In the genomic region with DNA sequence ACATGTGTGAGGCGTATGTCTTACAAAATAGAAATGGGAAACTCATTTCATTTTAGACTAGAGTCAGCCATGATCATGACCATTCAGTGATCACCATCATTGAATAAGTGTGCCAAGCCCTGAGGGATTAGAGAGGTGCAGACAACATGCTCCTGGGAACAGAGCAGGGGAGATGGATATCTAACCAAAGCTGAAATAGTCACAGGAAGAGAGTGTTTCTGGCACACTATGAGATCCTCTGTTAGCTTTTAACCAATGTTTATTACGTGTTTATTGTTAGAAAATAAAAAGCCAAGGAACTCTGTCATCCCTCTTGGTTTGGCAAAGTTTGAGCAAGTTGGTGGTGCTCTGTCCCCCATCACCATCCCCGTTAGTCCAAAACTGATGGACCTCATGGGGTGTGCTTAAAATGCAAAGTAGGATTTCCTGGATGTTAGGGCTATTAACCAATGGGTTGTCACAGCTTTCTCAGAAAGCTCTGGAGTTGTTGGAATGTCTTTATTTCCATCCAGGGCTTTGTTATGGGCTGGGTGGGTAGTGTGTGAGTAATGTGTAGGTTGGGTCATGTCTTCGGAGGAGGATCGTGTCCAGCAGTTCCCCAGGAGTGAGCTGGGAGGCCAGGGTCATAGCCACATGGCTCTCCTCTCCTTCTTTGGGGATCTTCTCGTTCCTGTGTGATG, we compare ENCODE assay signal across 25 cellular contexts. TPM values are rescaled to one million over a fixed set of nuclear protein-coding genes. Genes with fewer than 3 reads are reported as not detected.
"Had no signal": no experiment of that assay in that cellular context is flagged by ENCODE, and none has a peak within 500 bp of the region (broad histone marks: within the 10 kb centered on the region; RNA-seq: fewer than 3 reads in every experiment).

No MANE protein-coding gene starts in this region.

- H3K4me3 Mint-ChIP-seq: activated T-cell treated with anti-CD3 and anti-CD28 coated beads, Interleukin-2, amount 50 U/mL, for 72 hours; central memory CD8-positive, alpha-beta T cell; nephron had no signal

- H2AFZ ChIP-seq: hepatocyte had no signal

- H3K4me2 ChIP-seq: hepatocyte had no signal

- ATAC-seq: activated CD4-positive, CD25-positive, alpha-beta regulatory T cell treated with anti-CD3 and anti-CD28 coated beads, Interleukin-2, amount 50 U/mL, for 24 hours; activated naive CD4-positive, alpha-beta T cell treated with anti-CD3 and anti-CD28 coated beads, Interleukin-2, amount 50 U/mL, for 72 hours; activated T-cell treated with anti-CD3 and anti-CD28 coated beads, Interleukin-2, amount 50 U/mL, for 72 hours; gastrocnemius medialis; left ventricle myocardium superior; sciatic nerve; stimulated activated naive CD8-positive, alpha-beta T cell treated with anti-CD3 and anti-CD28 coated beads, Interleukin-15, Interleukin-2, amounts not matched to agents 100 U/mL and 50 U/mL, for 24 hours had no signal

- H3K79me2 ChIP-seq: hepatocyte had no signal

- H3K4me1 Mint-ChIP-seq: central memory CD8-positive, alpha-beta T cell; nephron had no signal

- H3K4me3 ChIP-seq: gastrocnemius medialis, hepatocyte, ovary, skin epidermis, testis, transverse colon had no signal

- H3K27me3 Mint-ChIP-seq: central memory CD8-positive, alpha-beta T cell; progenitor cell of endocrine pancreas had no signal

- H3K36me3 ChIP-seq: gastrocnemius medialis, ovary, transverse colon had no signal

- H3K9me3 Mint-ChIP-seq: activated T-cell treated with anti-CD3 and anti-CD28 coated beads, Interleukin-2, amount 50 U/mL, for 72 hours; central memory CD8-positive, alpha-beta T cell had no signal

- H3K4me1 ChIP-seq: gastrocnemius medialis, testis had no signal

- H3K27me3 ChIP-seq: gastrocnemius medialis, hepatocyte, ovary, testis, transverse colon had no signal

- H3K27ac ChIP-seq: epithelial cell of prostate, gastrocnemius medialis, hepatocyte, ovary, skin epidermis, testis, transverse colon had no signal

- H3K27ac Mint-ChIP-seq: activated T-cell treated with anti-CD3 and anti-CD28 coated beads, Interleukin-2, amount 50 U/mL, for 72 hours; nephron; progenitor cell of endocrine pancreas had no signal

- H3K9me3 ChIP-seq: gastrocnemius medialis, ovary, testis, transverse colon had no signal

- DNase-seq: activated effector memory CD4-positive, alpha-beta T cell treated with Interleukin-2 at 50 U/mL for 16 hours; activated T-cell treated with anti-CD3 and anti-CD28 coated beads for 4 hours; activated T-cell treated with anti-CD3 and anti-CD28 coated beads, Interleukin-2, amount 50 U/mL, for 72 hours; dermis blood vessel endothelial cell; effector CD8-positive, alpha-beta T cell; gastrocnemius medialis; glutamatergic neuron; left ventricle myocardium superior; ovary; retina; stimulated activated CD4-positive, alpha-beta T cell treated with anti-CD3 and anti-CD28 coated beads, Interleukin-12 subunit alpha, Interleukin-12 subunit beta, amount 100 ng/mL, for 4 hours; stimulated activated CD4-positive, alpha-beta T cell treated with anti-CD3 and anti-CD28 coated beads, Interleukin-4, amount 100 ng/mL, for 1 hour; stimulated activated naive CD8-positive, alpha-beta T cell treated with anti-CD3 and anti-CD28 coated beads, Interleukin-15, Interleukin-2, amounts not matched to agents 100 U/mL and 50 U/mL, for 24 hours; testis; transverse colon had no signal

RNA-seq across cellular contexts. Expression of a gene that starts 35.0 kb away (rescaled TPM):
- total RNA-seq: dermis blood vessel endothelial cell, lung microvascular endothelial cell had no signal
